In genomic region chr7:100156331-100157068, GRCh38 we compare ENCODE assay signal across 10 cellular contexts. TPM values are rescaled to one million over a fixed set of nuclear protein-coding genes. Genes with fewer than 3 reads are reported as not detected.
A peak's percentile ranks its signal among the peaks of the same experiment; 100 is the strongest.
DNase-seq lines count a peak whose midpoint lies in the region; ATAC-seq and TF ChIP-seq lines count a peak whose summit lies in the region.
"Had no signal": no experiment of that assay in that cellular context is flagged by ENCODE, and none has a peak within 500 bp of the region (broad histone marks: within the 10 kb centered on the region; RNA-seq: fewer than 3 reads in every experiment).

No MANE protein-coding gene starts in this region.

- H3K27me3 ChIP-seq in esophagus squamous epithelium = no peaks in the 10 kb centered on the region

- no peak for DNase-seq in activated T-cell treated with anti-CD3 and anti-CD28 coated beads, Interleukin-2, amount 50 U/mL, for 24 hours
- DNase-seq in activated T-cell treated with anti-CD3 and anti-CD28 coated beads for 4 hours (no peak), T-cell (peak in 6 of 34 experiments; percentile 21 to 45 (median 32)), esophagus squamous epithelium (lab: John Stamatoyannopoulos, UW) (no peak), amniotic stem cell (lab: John Stamatoyannopoulos, UW) (no peak)
- DNase-seq in NK-92 treated with Interleukin-12 subunit alpha and Interleukin-12 subunit beta, amount 100 ng/mL, for 24 hours (lab: John Stamatoyannopoulos, UW) = no peak
- DNase-seq in activated CD4-positive, CD25-positive, alpha-beta regulatory T cell (lab: John Stamatoyannopoulos, UW) = no peak
- DNase-seq: hippocampal formation, NCI-H1417 treated with DMSO at 0.1 percent for 48 hours had no signal

- no peak for TF ChIP-seq POLR2A in esophagus squamous epithelium (IDR thresholded peaks at IDR 0.05)

- POLR2A ChIA-PET in T-cell (lab: Charles Lee) = interaction anchor here in 1 of 2 donors (0.5 to 1.1 kb wide), 2 partner anchors 10 to 273 kb away, joined by 3 to 5 read pairs; no protein-coding TSS in a partner anchor

- ATAC-seq in T-cell (replicated peaks in 1 of 4) = peak in 1 of 4 experiments; percentile 47

- no peaks in the 10 kb centered on the region for H3K9me3 ChIP-seq in esophagus squamous epithelium

- peak overlapping the region in 1 of 4 donors; percentile 98 for H3K4me3 ChIP-seq in esophagus squamous epithelium

- peak overlapping the region; percentile 81 for H3K27ac Mint-ChIP-seq in activated T-cell treated with anti-CD3 and anti-CD28 coated beads, Interleukin-2, amount 50 U/mL, for 24 hours
- peak overlapping the region; percentile 89 to 91 for H3K27ac Mint-ChIP-seq in T-cell
- H3K27ac Mint-ChIP-seq in stimulated activated naive CD8-positive, alpha-beta T cell treated with anti-CD3 and anti-CD28 coated beads, Interleukin-15, Interleukin-2, amounts not matched to agents 100 ng/mL and 50 ng/mL, for 24 hours = peak overlapping the region; percentile 73

- H3K27me3 Mint-ChIP-seq in activated T-cell treated with anti-CD3 and anti-CD28 coated beads, Interleukin-2, amount 50 U/mL, for 24 hours = no peaks in the 10 kb centered on the region
- no peaks in the 10 kb centered on the region for H3K27me3 Mint-ChIP-seq in T-cell
- H3K27me3 Mint-ChIP-seq in stimulated activated naive CD8-positive, alpha-beta T cell treated with anti-CD3 and anti-CD28 coated beads, Interleukin-15, Interleukin-2, amounts not matched to agents 100 ng/mL and 50 ng/mL, for 24 hours = no peaks in the 10 kb centered on the region

- intact Hi-C loops in esophagus squamous epithelium (cut with DNase I) = no loop called here

- WGBS in esophagus squamous epithelium, 2 donors = 70 to 80% methylated on average over 2 to 13 of the region's 16 CpGs

- H3K36me3 Mint-ChIP-seq in activated T-cell treated with anti-CD3 and anti-CD28 coated beads, Interleukin-2, amount 50 U/mL, for 24 hours (ENCODE audit: low read depth) = peaks cover 66% of the 10 kb centered on the region
- H3K36me3 Mint-ChIP-seq in T-cell = peaks cover 23% of the 10 kb centered on the region
- H3K36me3 Mint-ChIP-seq in stimulated activated naive CD8-positive, alpha-beta T cell treated with anti-CD3 and anti-CD28 coated beads, Interleukin-15, Interleukin-2, amounts not matched to agents 100 ng/mL and 50 ng/mL, for 24 hours (ENCODE audit: low read depth) = peaks cover 38% of the 10 kb centered on the region

- peak overlapping the region; percentile 82 to 93 (median 90) for H3K27ac ChIP-seq in esophagus squamous epithelium

- peaks cover 15 to 67% (median 28%) of the 10 kb centered on the region in 3 donors for H3K4me1 ChIP-seq in esophagus squamous epithelium

- H3K4me1 Mint-ChIP-seq in activated T-cell treated with anti-CD3 and anti-CD28 coated beads, Interleukin-2, amount 50 U/mL, for 24 hours (ENCODE audit: low read depth) = peaks cover 59% of the 10 kb centered on the region
- peaks cover 57 to 67% (median 64%) of the 10 kb centered on the region in 3 donors for H3K4me1 Mint-ChIP-seq in T-cell
- H3K4me1 Mint-ChIP-seq in stimulated activated naive CD8-positive, alpha-beta T cell treated with anti-CD3 and anti-CD28 coated beads, Interleukin-15, Interleukin-2, amounts not matched to agents 100 ng/mL and 50 ng/mL, for 24 hours (ENCODE audit: low read depth) = peaks cover 53% of the 10 kb centered on the region

- CTCF ChIA-PET in T-cell (lab: Charles Lee) = no interaction called here

- H3K36me3 ChIP-seq in esophagus squamous epithelium = peaks cover 14 to 54% (median 22%) of the 10 kb centered on the region in 3 donors

- TF ChIP-seq CTCF in esophagus squamous epithelium (IDR thresholded peaks at IDR 0.05) = no peak

- H3K4me3 Mint-ChIP-seq in activated T-cell treated with anti-CD3 and anti-CD28 coated beads, Interleukin-2, amount 50 U/mL, for 24 hours = peak overlapping the region; percentile 82
- H3K4me3 Mint-ChIP-seq in T-cell = peak overlapping the region; percentile 75 to 85 (median 81)
- H3K4me3 Mint-ChIP-seq in stimulated activated naive CD8-positive, alpha-beta T cell treated with anti-CD3 and anti-CD28 coated beads, Interleukin-15, Interleukin-2, amounts not matched to agents 100 ng/mL and 50 ng/mL, for 24 hours = peak overlapping the region; percentile 84

- H3K9me3 Mint-ChIP-seq in activated T-cell treated with anti-CD3 and anti-CD28 coated beads, Interleukin-2, amount 50 U/mL, for 24 hours = no peaks in the 10 kb centered on the region
- H3K9me3 Mint-ChIP-seq in T-cell = no peaks in the 10 kb centered on the region
- no peaks in the 10 kb centered on the region for H3K9me3 Mint-ChIP-seq in stimulated activated naive CD8-positive, alpha-beta T cell treated with anti-CD3 and anti-CD28 coated beads, Interleukin-15, Interleukin-2, amounts not matched to agents 100 ng/mL and 50 ng/mL, for 24 hours

RNA-seq across cellular contexts. Expression of gene TRAPPC14, which starts 2.0 kb away (rescaled TPM):
- total RNA-seq in T-cell (10 to 100 TPM; 52.0 to 97.2 (median 79.0) TPM), esophagus squamous epithelium (10 to 100 TPM in 3 of 4 donors, 1 to 10 TPM in 1; 9.3 to 20.2 (median 13.1) TPM)

RNA-seq across cellular contexts. Expression of gene LAMTOR4, which starts 7.8 kb away (rescaled TPM):
- total RNA-seq in T-cell = 100 to 1,000 TPM; 140 to 216 (median 187) TPM
- 100 to 1,000 TPM in 1 of 4 donors, 10 to 100 TPM in 3; 71.8 to 138 (median 86.7) TPM for total RNA-seq in esophagus squamous epithelium

RNA-seq across cellular contexts. Expression of gene GAL3ST4, which starts 11.9 kb away (rescaled TPM):
- total RNA-seq in T-cell (10 to 100 TPM; 10.5 to 29.7 (median 18.0) TPM), esophagus squamous epithelium (1 to 10 TPM; 2.5 to 7.5 (median 5.3) TPM)

RNA-seq across cellular contexts. Expression of gene GPC2, which starts 20.7 kb away (rescaled TPM):
- total RNA-seq in T-cell = 10 to 100 TPM; 12.4 to 37.0 (median 26.3) TPM
- 1 to 10 TPM in 1 of 4 donors, under 1 TPM in 2, not detected in 1; 0.57 to 1.4 (median 0.83) TPM for total RNA-seq in esophagus squamous epithelium

RNA-seq across cellular contexts. Expression of gene STAG3, which starts 21.2 kb away (rescaled TPM):
- total RNA-seq in T-cell (1 to 10 TPM; 4.8 to 8.7 (median 7.3) TPM), esophagus squamous epithelium (under 1 TPM in 2 of 4 donors, not detected in 2; 0.40 to 0.95 TPM)
